12 cellular contexts compared by ENCODE assay signal in the genomic region with DNA sequence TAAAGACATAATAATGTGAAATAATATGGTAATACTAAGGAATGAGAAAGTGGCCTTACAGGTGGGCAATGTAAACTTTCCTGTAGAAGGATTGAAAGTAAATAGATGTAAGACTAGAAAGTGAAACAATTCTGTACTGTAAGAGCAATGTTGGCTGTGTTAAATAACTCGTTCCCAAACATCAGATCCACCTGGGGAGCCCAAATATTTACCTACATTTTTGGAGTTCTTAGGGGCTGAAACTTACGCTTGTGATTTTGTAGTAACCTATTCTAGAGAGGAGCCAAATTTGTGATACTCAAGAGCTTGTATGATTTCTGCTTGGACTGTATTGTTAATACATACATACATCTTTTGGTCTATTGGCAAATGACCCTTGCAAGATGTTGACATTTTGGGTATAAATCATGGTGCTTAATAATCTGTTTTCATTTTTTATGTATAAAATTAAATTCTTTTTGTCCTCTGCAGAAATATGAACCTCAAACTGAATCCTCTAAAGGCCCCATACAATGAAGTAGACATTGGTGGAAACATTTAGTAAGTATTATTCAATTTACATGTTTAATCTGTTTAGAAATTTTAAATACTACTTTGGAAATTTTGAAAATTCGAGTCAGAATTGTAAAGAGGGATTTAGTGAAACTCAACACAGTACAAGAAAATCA. TPM values are rescaled to one million over a fixed set of nuclear protein-coding genes. Genes with fewer than 3 reads are reported as not detected.
DNase-seq lines count a peak whose midpoint lies in the region; ATAC-seq and TF ChIP-seq lines count a peak whose summit lies in the region.
"Had no signal": no experiment of that assay in that cellular context is flagged by ENCODE, and none has a peak within 500 bp of the region (broad histone marks: within the 10 kb centered on the region; RNA-seq: fewer than 3 reads in every experiment).

No MANE protein-coding gene starts in this region.

- no peak overlapping the region for H2BK120ac ChIP-seq in neuronal stem cell (ENCODE audit: low read depth, low read length)

- H3K4me3 Mint-ChIP-seq in CD8-positive, alpha-beta T cell, result peak overlapping the region; percentile 64
- no peak overlapping the region for H3K4me3 Mint-ChIP-seq in osteocyte (ENCODE audit: unreplicated experiment)

- H2BK12ac ChIP-seq in neuronal stem cell (ENCODE audit: low read length), result no peak overlapping the region

- H2BK5ac ChIP-seq in neuronal stem cell (ENCODE audit: low read length), result no peak overlapping the region

- H3K4me3 ChIP-seq in CD8-positive, alpha-beta T cell (ENCODE audit: low read depth, low read length), result no peak overlapping the region
- H3K4me3 ChIP-seq in KMS-11 (IDR thresholded peaks at IDR 0.05; ENCODE audit: insufficient read depth, low read depth, low read length) (no peak overlapping the region), neuronal stem cell (ENCODE audit: low read length in 2 of 2) (no peak overlapping the region)
- H3K4me3 ChIP-seq: heart left ventricle had no signal

- H3K4me2 ChIP-seq in KMS-11 (0 out of 2 replicates have a peak overlapping the region, but pooled peaks have one; percentile 37), neuronal stem cell (ENCODE audit: insufficient read depth, low read length, poor library complexity, severe bottlenecking) (no peak overlapping the region)

- peak overlapping the region; percentile 81 for H3K27ac Mint-ChIP-seq in CD8-positive, alpha-beta T cell
- peak overlapping the region; percentile 31 for H3K27ac Mint-ChIP-seq in osteocyte (ENCODE audit: unreplicated experiment)

- peaks cover 35% of the 10 kb centered on the region for H3K36me3 ChIP-seq in CD8-positive, alpha-beta T cell (ENCODE audit: insufficient read depth, low read length)
- H3K36me3 ChIP-seq in KMS-11 (ENCODE audit: insufficient read depth) (peaks cover 49% of the 10 kb centered on the region), neuronal stem cell (replicated peaks in 1 of 2; ENCODE audit: control insufficient read depth in 2 of 2, insufficient read depth in 2 of 2, low read length in 2 of 2) (peaks cover 15 to 98% of the 10 kb centered on the region in 2 donors)

- H3K4me1 Mint-ChIP-seq in CD8-positive, alpha-beta T cell (ENCODE audit: low read depth), result peaks cover 79% of the 10 kb centered on the region
- H3K4me1 Mint-ChIP-seq in osteocyte (ENCODE audit: unreplicated experiment), result peaks cover 57% of the 10 kb centered on the region

- H3K27me3 Mint-ChIP-seq in CD8-positive, alpha-beta T cell (ENCODE audit: low read depth), result no peaks in the 10 kb centered on the region
- no peaks in the 10 kb centered on the region for H3K27me3 Mint-ChIP-seq in osteocyte (ENCODE audit: unreplicated experiment)

- no peak for TF ChIP-seq CTCF in CD8-positive, alpha-beta T cell (IDR thresholded peaks at IDR 0.05)
- TF ChIP-seq CTCF in KMS-11 (conservative IDR thresholded peaks at IDR 0.05; ENCODE audit: low read depth, low read length), result no peak
- no peak for TF ChIP-seq CTCF in osteocyte (IDR thresholded peaks at IDR 0.05)

- H2AK5ac ChIP-seq in neuronal stem cell (ENCODE audit: low read depth, low read length), result no peak overlapping the region

- H3K23ac ChIP-seq in neuronal stem cell (ENCODE audit: low read depth, low read length, poor library complexity), result no peak overlapping the region

- peaks cover 83% of the 10 kb centered on the region for H3K36me3 Mint-ChIP-seq in CD8-positive, alpha-beta T cell
- peaks cover 78% of the 10 kb centered on the region for H3K36me3 Mint-ChIP-seq in osteocyte (ENCODE audit: unreplicated experiment)

- peaks cover 100% of the 10 kb centered on the region for H3K79me2 ChIP-seq in KMS-11 (ENCODE audit: insufficient read depth, low read depth)

- no peak for DNase-seq in CD8-positive, alpha-beta T cell
- DNase-seq in cerebellar cortex (ENCODE audit: low spot score) (peak; percentile 7), osteocyte (ENCODE audit: extremely low spot score, unreplicated experiment) (no peak), neuronal stem cell (ENCODE audit: low spot score) (no peak), KBM-7 (no peak)
- no peak for DNase-seq in effector CD8-positive, alpha-beta T cell (lab: John Stamatoyannopoulos, UW)
- DNase-seq: activated CD4-positive, alpha-beta T cell treated with anti-CD3 and anti-CD28 coated beads, Interleukin-2, amount 50 U/mL, for 48 hours; heart left ventricle; MM.1S; NCI-H2171 treated with DMSO at 0.1 percent for 48 hours; stimulated activated naive CD4-positive, alpha-beta T cell treated with Interleukin-2 at 50 U/mL for 16 hours had no signal

- H3K27ac ChIP-seq in CD8-positive, alpha-beta T cell (ENCODE audit: low read depth, low read length), result no peak overlapping the region
- peak overlapping the region; percentile 16; the same call in 1 of the 2 replicates for H3K27ac ChIP-seq in KMS-11
- no peak overlapping the region for H3K27ac ChIP-seq in neuronal stem cell (replicated peaks; ENCODE audit: low read length)

- WGBS in neuronal stem cell (ENCODE audit: extremely low coverage in 2 of 2, insufficient read length in 2 of 2, insufficient replicate concordance in 1 of 2), 2 donors, result no CpG with 5 or more reads among the region's 3 CpGs

- H2AFZ ChIP-seq in KMS-11 (ENCODE audit: low read depth), result no peak overlapping the region
- H2AFZ ChIP-seq in neuronal stem cell (ENCODE audit: low read length), result no peak overlapping the region

- H4K91ac ChIP-seq in neuronal stem cell (ENCODE audit: low read depth, low read length, poor library complexity), result no peak overlapping the region

- H3K27me3 ChIP-seq in CD8-positive, alpha-beta T cell (ENCODE audit: insufficient read depth, low read length), result no peaks in the 10 kb centered on the region
- no peaks in the 10 kb centered on the region for H3K27me3 ChIP-seq in KMS-11 (ENCODE audit: insufficient read depth, low read depth)
- no peaks in the 10 kb centered on the region for H3K27me3 ChIP-seq in neuronal stem cell (ENCODE audit: control insufficient read depth in 3 of 3, insufficient read depth in 3 of 3, low read depth in 1 of 3, low read length in 3 of 3)
- H3K27me3 ChIP-seq: heart left ventricle had no signal

- H3K14ac ChIP-seq in neuronal stem cell (ENCODE audit: low read length), result no peak overlapping the region

- no peaks in the 10 kb centered on the region for H3K79me1 ChIP-seq in neuronal stem cell (ENCODE audit: low read depth, low read length)

- H3K4me1 ChIP-seq in CD8-positive, alpha-beta T cell (ENCODE audit: insufficient read depth, low read length), result peaks cover 82% of the 10 kb centered on the region
- H3K4me1 ChIP-seq in KMS-11 (ENCODE audit: low read depth, poor library complexity, severe bottlenecking) (peaks cover 98% of the 10 kb centered on the region), neuronal stem cell (ENCODE audit: control insufficient read depth in 2 of 2, insufficient read depth in 1 of 2, low read depth in 1 of 2, low read length in 2 of 2) (peaks cover 1 to 4% of the 10 kb centered on the region in 2 donors)

- H2BK15ac ChIP-seq in neuronal stem cell (ENCODE audit: low read length), result no peak overlapping the region

- H3K9ac ChIP-seq in KMS-11 (0 out of 2 replicates have a peak overlapping the region, but pooled peaks have one; percentile 16), neuronal stem cell (ENCODE audit: low read depth, low read length, poor library complexity) (no peak overlapping the region)

- H3K18ac ChIP-seq in neuronal stem cell (ENCODE audit: low read length), result no peak overlapping the region

- H4K20me1 ChIP-seq in KMS-11 (ENCODE audit: insufficient read depth), result peaks cover 11% of the 10 kb centered on the region

- H3K4ac ChIP-seq in neuronal stem cell (ENCODE audit: low read length), result no peak overlapping the region

- in situ Hi-C loops in KBM-7 (cut with MboI; ENCODE audit: low pct_unique_long_range_greater_than_20kb, low sequenced_read_pairs), result no loop called here

- CTCF ChIA-PET in CD8-positive, alpha-beta T cell (lab: Charles Lee), result interaction anchor here (0.7 to 2.2 kb wide), 3 partner anchors 10 to 94 kb away, joined by 3 to 11 read pairs (median 4); no protein-coding TSS in a partner anchor

- no peaks in the 10 kb centered on the region for H3K9me3 Mint-ChIP-seq in CD8-positive, alpha-beta T cell
- H3K9me3 Mint-ChIP-seq in osteocyte (ENCODE audit: unreplicated experiment), result no peaks in the 10 kb centered on the region

- no peak for ATAC-seq in CD8-positive, alpha-beta T cell
- ATAC-seq: heart left ventricle had no signal

- POLR2A ChIA-PET in CD8-positive, alpha-beta T cell (lab: Charles Lee), result interaction anchor here (1.4 to 7.6 kb wide), 4 partner anchors 8 to 83 kb away, joined by 5 to 73 read pairs (median 6); partner anchors contain the start of gene CHD2

- H3K9me3 ChIP-seq in CD8-positive, alpha-beta T cell (ENCODE audit: low read length), result no peaks in the 10 kb centered on the region
- peaks cover 0 to 21% of the 10 kb centered on the region in 2 donors for H3K9me3 ChIP-seq in neuronal stem cell (replicated peaks in 1 of 2; ENCODE audit: control insufficient read depth in 2 of 2, insufficient read depth in 1 of 2, low read depth in 1 of 2, low read length in 2 of 2)
- H3K9me3 ChIP-seq: heart left ventricle had no signal

- intact Hi-C loops in CD8-positive, alpha-beta T cell (cut with DNase I, micrococcal nuclease), result no loop called here

- no peak overlapping the region for H4K8ac ChIP-seq in neuronal stem cell (ENCODE audit: low read depth, low read length)

RNA-seq across cellular contexts. Expression of gene CHD2, which starts 8.5 kb away (rescaled TPM):
- 100 to 1,000 TPM; 615 to 669 TPM for total RNA-seq in CD8-positive, alpha-beta T cell
- total RNA-seq in osteocyte, result 89.9 and 102 TPM in 2 replicates
- 63.3 TPM for polyA plus RNA-seq in neuronal stem cell (2013, experiment 1 of 2)
- 62.8 TPM for polyA plus RNA-seq in neuronal stem cell (2013, experiment 2 of 2)
